8 cellular contexts compared by ENCODE assay signal in genomic region chr5:154038241-154038603, GRCh38. TPM values are rescaled to one million over a fixed set of nuclear protein-coding genes. Genes with fewer than 3 reads are reported as not detected.
DNase-seq lines count a peak whose midpoint lies in the region; ATAC-seq and TF ChIP-seq lines count a peak whose summit lies in the region.

No MANE protein-coding gene starts in this region.

- no peaks in the 10 kb centered on the region for H3K9me3 ChIP-seq in OCI-LY7 (ENCODE audit: low read length)

- intact Hi-C loops in OCI-LY7 (cut with micrococcal nuclease; ENCODE audit: unreplicated experiment), result no loop called here

- CTCF ChIA-PET in OCI-LY7 (lab: Charles Lee; ENCODE audit: unreplicated experiment), result interaction anchor here (0.6 kb wide), 1 partner anchor 437 kb away, joined by 3 read pairs; no protein-coding TSS in a partner anchor

- no TSS peak for BruUV-seq in OCI-LY7 (replicated peaks; lab: Mats Ljungman, UMichigan)

- POLR2A ChIA-PET in OCI-LY7 (lab: Charles Lee), result interaction anchor here (0.7 to 4.3 kb wide), 11 partner anchors 8 to 159 kb away, joined by 3 to 33 read pairs (median 5); partner anchors contain the start of gene GALNT10

- H2AFZ ChIP-seq in OCI-LY7 (ENCODE audit: low read length), result peak overlapping the region; percentile 87

- no peaks in the 10 kb centered on the region for H3K27me3 ChIP-seq in brain microvascular endothelial cell (replicated peaks)

- peak; percentile 23 to 43 for DNase-seq in AML-193 (lab: John Stamatoyannopoulos, UW)
- DNase-seq in OCI-LY7 (ENCODE audit: low spot score), result peak; percentile 76
- DNase-seq in brain microvascular endothelial cell, result peak; percentile 27
- DNase-seq in kidney tubule cell (ENCODE audit: low spot score), result peak; percentile 43
- peak in 2 of 3 donors; percentile 16 to 26 for DNase-seq in stimulated activated CD4-positive, alpha-beta T cell treated with anti-CD3 and anti-CD28 coated beads, TNF-alpha, amount 100 ng/mL, for 48 hours (ENCODE audit: low read depth in 3 of 3)
- no peak for DNase-seq in T1000 (lab: John Stamatoyannopoulos, UW)

- H3K4me3 ChIP-seq in OCI-LY7 (ENCODE audit: low read depth, low read length, poor library complexity, severe bottlenecking), result peak overlapping the region; percentile 91
- peak overlapping the region; percentile 95 for H3K4me3 ChIP-seq in brain microvascular endothelial cell (ENCODE audit: low read depth, low read length)

- H3K4me1 ChIP-seq in OCI-LY7 (ENCODE audit: insufficient read depth, low read length, poor library complexity, severe bottlenecking), result peaks cover 32% of the 10 kb centered on the region

- no peaks in the 10 kb centered on the region for H4K20me1 ChIP-seq in OCI-LY7 (ENCODE audit: insufficient read depth, low read length)

- peak overlapping the region; percentile 93 for H3K4me2 ChIP-seq in OCI-LY7 (ENCODE audit: low read length)

- in situ Hi-C loops in brain microvascular endothelial cell (cut with HindIII; ENCODE audit: low pct_ligation_motif_present, low sequenced_read_pairs), result no loop called here

- peak overlapping the region; percentile 83 for H3K27ac ChIP-seq in OCI-LY7 (ENCODE audit: low read depth, low read length, poor library complexity, severe bottlenecking)
- H3K27ac ChIP-seq in brain microvascular endothelial cell, result peak overlapping the region; percentile 77

- H3K36me3 ChIP-seq in OCI-LY7 (ENCODE audit: insufficient read depth, low read length), result 0 out of 2 replicates have a peak, but pooled peaks cover 11% of the 10 kb centered on the region
- H3K36me3 ChIP-seq in brain microvascular endothelial cell (replicated peaks), result no peaks in the 10 kb centered on the region

- H3K79me2 ChIP-seq in OCI-LY7 (ENCODE audit: insufficient read depth, low read depth, low read length), result peaks cover 36% of the 10 kb centered on the region

- ATAC-seq in GM18858 (IDR thresholded peaks at IDR 0.05; ENCODE audit: unreplicated experiment) (peak; percentile 38), HG03045 (IDR thresholded peaks at IDR 0.05; ENCODE audit: unreplicated experiment) (peak; percentile 62)

- H3K9me2 ChIP-seq in OCI-LY7 (ENCODE audit: insufficient read depth, low read length), result no peaks in the 10 kb centered on the region

- TF ChIP-seq CTCF in OCI-LY7 (conservative IDR thresholded peaks at IDR 0.05; ENCODE audit: low read length) (no peak), brain microvascular endothelial cell (IDR thresholded peaks at IDR 0.05; ENCODE audit: low read depth, low read length, missing control alignments) (no peak)

RNA-seq across cellular contexts. Expression of gene FAM114A2, which starts 0.5 kb away (rescaled TPM):
- 16.5 and 22.3 TPM in 2 replicates for total RNA-seq in OCI-LY7 (2014; rRNA removed; shearing (Covaris generic))
- 30.7 and 33.2 TPM in 2 replicates for total RNA-seq in OCI-LY7 (2022)

RNA-seq across cellular contexts. Expression of gene MFAP3, which starts 0.5 kb away (rescaled TPM):
- total RNA-seq in OCI-LY7 (2014; rRNA removed; shearing (Covaris generic)), result 20.6 and 29.9 TPM in 2 replicates
- 24.4 and 27.7 TPM in 2 replicates for total RNA-seq in OCI-LY7 (2022)
